In the genomic region with DNA sequence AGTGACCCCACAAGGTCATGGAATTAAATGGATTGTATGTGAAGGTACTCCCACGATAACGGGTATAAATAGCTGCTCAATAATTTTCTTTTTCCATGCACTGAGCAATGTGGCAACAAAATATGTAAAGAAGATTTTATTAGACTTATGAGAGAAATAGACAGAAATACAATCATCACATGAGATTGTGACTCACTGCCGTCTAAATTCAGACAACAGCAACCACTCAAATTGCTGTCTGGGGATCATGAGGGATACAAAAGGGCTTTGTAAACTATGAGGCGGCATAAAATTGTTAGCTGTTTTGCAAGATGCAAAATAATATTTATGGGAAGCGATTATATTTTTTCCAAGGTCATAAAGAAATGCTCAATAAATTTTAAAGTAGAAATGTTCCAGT, we compare ENCODE assay signal across 26 cellular contexts.
DNase-seq lines count a peak whose midpoint lies in the region; ATAC-seq and TF ChIP-seq lines count a peak whose summit lies in the region.
"Had no signal": no experiment of that assay in that cellular context is flagged by ENCODE, and none has a peak within 500 bp of the region (broad histone marks: within the 10 kb centered on the region; RNA-seq: fewer than 3 reads in every experiment).

No MANE protein-coding gene starts in this region.

- no peaks in the 10 kb centered on the region for H3K9me3 ChIP-seq in tibial nerve
- H3K9me3 ChIP-seq: ascending aorta, mucosa of descending colon, prostate gland, SJCRH30, thyroid gland had no signal

- no peak for TF ChIP-seq CTCF in tibial nerve (IDR thresholded peaks at IDR 0.05)

- no peak overlapping the region for H3K4me3 ChIP-seq in tibial nerve
- H3K4me3 ChIP-seq: ascending aorta, mucosa of descending colon, neural progenitor cell, prostate gland, SJCRH30, thyroid gland had no signal

- H3K27me3 ChIP-seq in tibial nerve = no peaks in the 10 kb centered on the region
- H3K27me3 ChIP-seq: neural progenitor cell, SJCRH30, thyroid gland had no signal

- DNase-seq in LHCN-M2 (ENCODE audit: low read depth) = peak; percentile 62
- peak; percentile 55 for DNase-seq in fibroblast of gingiva (ENCODE audit: low read depth)
- DNase-seq in myocyte (ENCODE audit: low read depth) = peak; percentile 86
- DNase-seq in tibial nerve (ENCODE audit: low spot score in 2 of 2) = no peak
- no peak for DNase-seq in SW480 (ENCODE audit: low spot score)
- no peak for DNase-seq in AG08396 (ENCODE audit: low spot score)
- DNase-seq: activated CD4-positive, alpha-beta T cell treated with anti-CD3 and anti-CD28 coated beads for 4 hours; activated CD8-positive, alpha-beta memory T cell treated with anti-CD3 and anti-CD28 coated beads, Interleukin-2, amount 10 ng/mL, durations not matched to agents 7 days and 5 days; activated naive CD4-positive, alpha-beta T cell treated with anti-CD3 and anti-CD28 coated beads, Interleukin-2, amount 10 ng/mL, durations not matched to agents 7 days and 5 days; mucosa of descending colon; NCI-H1092; NCI-H2029 treated with DMSO at 0.1 percent for 48 hours; NCI-H446; NK-92 treated with Interleukin-12 subunit alpha and Interleukin-12 subunit beta, amount 100 ng/mL, for 24 hours; stimulated activated CD4-positive, alpha-beta T cell treated with anti-CD3 and anti-CD28 coated beads, Interleukin-4, amount 100 ng/mL, for 1 hour; stimulated activated naive CD4-positive, alpha-beta T cell; thyroid gland had no signal

- H3K27ac ChIP-seq in tibial nerve = peak overlapping the region in 2 of 4 donors; percentile 39 to 79
- H3K27ac ChIP-seq: ascending aorta, epithelial cell of prostate, KMS-11, neural progenitor cell, prostate gland, SJCRH30, thyroid gland had no signal

- peak; percentile 21 to 76 for TF ChIP-seq EP300 in tibial nerve (IDR thresholded peaks at IDR 0.05)

- 27 to 30% methylated on average over 5 of the region's 5 CpGs for whole genome bisulfite sequencing in tibial nerve, 2 donors

- peaks cover 0 to 50% (median 22%) of the 10 kb centered on the region in 4 donors for H3K4me1 ChIP-seq in tibial nerve
- H3K4me1 ChIP-seq: ascending aorta, neural progenitor cell, prostate gland, thyroid gland had no signal

- ATAC-seq in GM21526 (IDR thresholded peaks at IDR 0.05; ENCODE audit: low FRiP score, unreplicated experiment) = no peak
- ATAC-seq: activated CD8-positive, alpha-beta memory T cell treated with anti-CD3 and anti-CD28 coated beads, Interleukin-2, amount 10 ng/mL, durations not matched to agents 7 days and 5 days; HCT116; mucosa of descending colon; Panc1 had no signal

- TF ChIP-seq POLR2A in tibial nerve (IDR thresholded peaks at IDR 0.05) = no peak

- H3K36me3 ChIP-seq in tibial nerve = no peaks in the 10 kb centered on the region
- H3K36me3 ChIP-seq: ascending aorta, neural progenitor cell, prostate gland, SJCRH30, thyroid gland had no signal

Comparison
In these comparisons a context has a peak if more than half of its experiments do, and no peak if none do; other contexts are left out.
1. DNase-seq: peak in LHCN-M2 (single experiment), fibroblast of gingiva (single experiment) and myocyte (single experiment); none in tibial nerve (0 of 2), SW480 (single experiment) and AG08396 (single experiment).